Comparison of ENCODE assay signal across 14 cellular contexts in the genomic region with DNA sequence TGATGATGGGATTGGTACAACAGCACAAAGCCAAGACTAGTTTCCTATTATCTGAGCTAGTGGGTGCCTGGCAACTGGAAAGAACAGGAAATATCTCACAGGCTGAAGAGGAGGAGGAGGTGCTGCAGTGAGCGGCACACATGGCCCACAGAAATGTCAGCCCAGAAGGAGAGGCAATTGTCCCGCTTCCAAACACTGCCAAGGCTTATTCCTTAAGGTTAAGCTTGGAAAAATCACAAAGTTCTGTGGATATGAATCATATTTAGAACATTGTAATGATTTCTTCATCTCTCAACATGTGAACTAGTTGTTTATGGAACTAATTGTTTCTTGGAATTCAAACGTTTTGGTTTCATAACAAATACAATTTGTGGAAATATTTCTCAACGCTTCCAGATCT.
A peak's percentile ranks its signal among the peaks of the same experiment; 100 is the strongest.
DNase-seq lines count a peak whose midpoint lies in the region; ATAC-seq and TF ChIP-seq lines count a peak whose summit lies in the region.
"Had no signal": no experiment of that assay in that cellular context is flagged by ENCODE, and none has a peak within 500 bp of the region (broad histone marks: within the 10 kb centered on the region; RNA-seq: fewer than 3 reads in every experiment).

No MANE protein-coding gene starts in this region.

- H3K27ac ChIP-seq in left ventricle myocardium inferior (replicated peaks) (no peak overlapping the region), neuronal stem cell (replicated peaks; ENCODE audit: low read length) (no peak overlapping the region)

- peak; percentile 79 for ATAC-seq in Right ventricle myocardium inferior
- ATAC-seq in HG03432 (IDR thresholded peaks at IDR 0.05; ENCODE audit: unreplicated experiment): no peak
- ATAC-seq: activated naive CD4-positive, alpha-beta T cell treated with anti-CD3 and anti-CD28 coated beads, Interleukin-2, amount 50 U/mL, for 72 hours; natural killer cell treated with Interleukin-12 subunit alpha and Interleukin-12 subunit beta and Interleukin-15 and Interleukin-18, amount 100 ng/mL, for 72 hours had no signal

- no peak overlapping the region for H3K4ac ChIP-seq in neuronal stem cell (ENCODE audit: low read length)

- H2BK12ac ChIP-seq in neuronal stem cell (ENCODE audit: low read length): no peak overlapping the region

- H2BK5ac ChIP-seq in neuronal stem cell (ENCODE audit: low read length): no peak overlapping the region

- no peaks in the 10 kb centered on the region for H3K79me1 ChIP-seq in neuronal stem cell (ENCODE audit: low read depth, low read length)

- no peak overlapping the region for H3K18ac ChIP-seq in neuronal stem cell (ENCODE audit: low read length)

- H3K9ac ChIP-seq in neuronal stem cell (ENCODE audit: low read depth, low read length, poor library complexity): no peak overlapping the region

- TF ChIP-seq CTCF in left ventricle myocardium inferior (IDR thresholded peaks at IDR 0.05; ENCODE audit: borderline replicate concordance): no peak

- no peak overlapping the region for H2BK15ac ChIP-seq in neuronal stem cell (ENCODE audit: low read length)

- H3K4me1 ChIP-seq in left ventricle myocardium inferior (no peaks in the 10 kb centered on the region), neuronal stem cell (ENCODE audit: control insufficient read depth in 2 of 2, insufficient read depth in 1 of 2, low read depth in 1 of 2, low read length in 2 of 2) (peaks cover 0 to 7% of the 10 kb centered on the region in 2 donors)

- H3K9me3 ChIP-seq in left ventricle myocardium inferior (replicated peaks) (no peaks in the 10 kb centered on the region), neuronal stem cell (replicated peaks in 1 of 2; ENCODE audit: control insufficient read depth in 2 of 2, insufficient read depth in 1 of 2, low read depth in 1 of 2, low read length in 2 of 2) (no peaks in the 10 kb centered on the region)

- peak overlapping the region; percentile 82 for H2AFZ ChIP-seq in neuronal stem cell (ENCODE audit: low read length)

- H3K27me3 ChIP-seq in left ventricle myocardium inferior (ENCODE audit: low read depth) (no peaks in the 10 kb centered on the region), neuronal stem cell (ENCODE audit: control insufficient read depth in 3 of 3, insufficient read depth in 3 of 3, low read depth in 1 of 3, low read length in 3 of 3) (no peaks in the 10 kb centered on the region)

- H3K4me2 ChIP-seq in neuronal stem cell (ENCODE audit: insufficient read depth, low read length, poor library complexity, severe bottlenecking): no peak overlapping the region

- WGBS in neuronal stem cell (ENCODE audit: extremely low coverage in 2 of 2, insufficient read length in 2 of 2, insufficient replicate concordance in 1 of 2), 2 donors: no CpG with 5 or more reads among the region's 4 CpGs

- DNase-seq in Right ventricle myocardium inferior (ENCODE audit: missing footprints): no peak
- no peak for DNase-seq in left ventricle myocardium inferior
- peak; percentile 48 for DNase-seq in fibroblast of the conjunctiva (ENCODE audit: low read depth)
- no peak for DNase-seq in neuronal stem cell (ENCODE audit: low spot score)
- DNase-seq in D341Med (ENCODE audit: low spot score): no peak
- DNase-seq in NCI-H1436 treated with DMSO at 0.1 percent for 48 hours (lab: John Stamatoyannopoulos, UW): no peak
- DNase-seq in SKM-1 treated with dmso at 0.1 percent for 144 hours (lab: John Stamatoyannopoulos, UW; ENCODE audit: unreplicated experiment): no peak
- DNase-seq: DMS79; foreskin melanocyte; NCI-H187; NK-92 treated with Interleukin-12 subunit alpha and Interleukin-12 subunit beta, amount 100 ng/mL, for 24 hours had no signal

- intact Hi-C loops in Right ventricle myocardium inferior (cut with DNase I) (loop anchor here (10.0 kb wide), 1 partner anchor 1201 kb away; no protein-coding TSS in a partner anchor), left ventricle myocardium inferior (cut with micrococcal nuclease) (no loop called here)

- H2AK5ac ChIP-seq in neuronal stem cell (ENCODE audit: low read depth, low read length): no peak overlapping the region

- H3K4me3 ChIP-seq in left ventricle myocardium inferior (no peak overlapping the region), neuronal stem cell (ENCODE audit: low read length in 2 of 2) (no peak overlapping the region)

- no peak overlapping the region for H2BK120ac ChIP-seq in neuronal stem cell (ENCODE audit: low read depth, low read length)

- no peak overlapping the region for H3K14ac ChIP-seq in neuronal stem cell (ENCODE audit: low read length)

- H3K23ac ChIP-seq in neuronal stem cell (ENCODE audit: low read depth, low read length, poor library complexity): no peak overlapping the region

- H3K36me3 ChIP-seq in left ventricle myocardium inferior (no peaks in the 10 kb centered on the region), neuronal stem cell (replicated peaks in 1 of 2; ENCODE audit: control insufficient read depth in 2 of 2, insufficient read depth in 2 of 2, low read length in 2 of 2) (no peaks in the 10 kb centered on the region)

- H4K91ac ChIP-seq in neuronal stem cell (ENCODE audit: low read depth, low read length, poor library complexity): no peak overlapping the region

- H4K8ac ChIP-seq in neuronal stem cell (ENCODE audit: low read depth, low read length): no peak overlapping the region
